1 cellular context compared by ENCODE assay signal in the genomic region with DNA sequence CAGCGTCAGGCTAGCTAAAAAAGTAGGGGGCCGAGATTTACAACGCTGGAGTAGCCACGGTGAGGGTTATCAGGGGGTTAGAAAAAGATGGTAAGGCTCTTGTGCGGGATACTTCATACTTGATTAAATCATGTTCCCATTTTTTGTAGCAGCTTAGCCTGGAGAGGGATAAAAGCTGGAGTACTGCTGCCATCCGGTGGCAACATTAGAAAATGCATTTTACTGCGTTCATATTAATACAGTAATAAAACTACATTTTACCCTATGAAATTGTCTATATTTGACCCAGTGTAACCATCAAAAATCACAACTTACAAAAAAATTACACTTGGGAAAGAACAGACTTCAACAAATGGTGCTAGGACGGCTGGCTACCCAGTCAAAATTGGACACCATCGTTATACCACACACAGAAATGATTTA.
TF ChIP-seq lines count a peak whose summit lies in the region.

No MANE protein-coding gene starts in this region.

TF ChIP-seq in WTC11, 78 proteins besides CTCF, POLR2A, EP300 and RAD21 (continued from another document):
- no peak for TF ChIP-seq MYBL2 (CRISPR knock-in tag; IDR thresholded peaks at IDR 0.05)
